ENCODE assay signal across 15 cellular contexts in genomic region chr17:7846765-7847661, GRCh38. TPM values are rescaled to one million over a fixed set of nuclear protein-coding genes. Genes with fewer than 3 reads are reported as not detected.
DNase-seq lines count a peak whose midpoint lies in the region; ATAC-seq and TF ChIP-seq lines count a peak whose summit lies in the region.
"Had no signal": no experiment of that assay in that cellular context is flagged by ENCODE, and none has a peak within 500 bp of the region (broad histone marks: within the 10 kb centered on the region; RNA-seq: fewer than 3 reads in every experiment).

No MANE protein-coding gene starts in this region.

- POLR2A ChIA-PET in activated CD4-positive, alpha-beta T cell treated with anti-CD3 and anti-CD28 coated beads for 36 hours (lab: Charles Lee) = no interaction called here

- H3K36me3 ChIP-seq in RWPE2 (ENCODE audit: low read depth) = peaks cover 47% of the 10 kb centered on the region

- TF ChIP-seq CTCF in RWPE2 (IDR thresholded peaks at IDR 0.05; ENCODE audit: poor library complexity, severe bottlenecking) (no peak), neural crest cell (conservative IDR thresholded peaks at IDR 0.05) (no peak)

- H3K9me3 ChIP-seq in RWPE2 (ENCODE audit: severe bottlenecking) = no peaks in the 10 kb centered on the region

- H3K27me3 Mint-ChIP-seq in activated CD4-positive, alpha-beta T cell treated with anti-CD3 and anti-CD28 coated beads for 36 hours = no peaks in the 10 kb centered on the region
- no peaks in the 10 kb centered on the region for H3K27me3 Mint-ChIP-seq in central memory CD8-positive, alpha-beta T cell
- H3K27me3 Mint-ChIP-seq in neural crest cell (ENCODE audit: low read depth) = peaks cover 6% of the 10 kb centered on the region

- H3K36me3 Mint-ChIP-seq in activated CD4-positive, alpha-beta T cell treated with anti-CD3 and anti-CD28 coated beads for 36 hours (ENCODE audit: low read depth) = peaks cover 39% of the 10 kb centered on the region
- peaks cover 66% of the 10 kb centered on the region for H3K36me3 Mint-ChIP-seq in central memory CD8-positive, alpha-beta T cell (ENCODE audit: insufficient read depth)
- peaks cover 4% of the 10 kb centered on the region for H3K36me3 Mint-ChIP-seq in neural crest cell (ENCODE audit: low read depth)

- H3K27me3 ChIP-seq in RWPE2 (ENCODE audit: insufficient read depth, poor library complexity, severe bottlenecking) = no peaks in the 10 kb centered on the region

- no peak overlapping the region for H3K4me3 ChIP-seq in RWPE2 (ENCODE audit: severe bottlenecking)
- H3K4me3 ChIP-seq: GM12878 had no signal

- H3K4me1 ChIP-seq in RWPE2 (ENCODE audit: insufficient read depth, poor library complexity, severe bottlenecking) = no peaks in the 10 kb centered on the region

- no peak for ATAC-seq in activated CD4-positive, alpha-beta T cell treated with anti-CD3 and anti-CD28 coated beads for 36 hours
- no peak for ATAC-seq in RWPE2 (ENCODE audit: low read depth)
- no peak for ATAC-seq in central memory CD8-positive, alpha-beta T cell (replicated peaks; ENCODE audit: extremely low read depth, poor library complexity, severe bottlenecking)
- ATAC-seq: GM12878 had no signal

- H3K27ac ChIP-seq in RWPE2 (ENCODE audit: poor library complexity, severe bottlenecking) = no peak overlapping the region

- intact Hi-C loops in activated CD4-positive, alpha-beta T cell treated with anti-CD3 and anti-CD28 coated beads for 36 hours (cut with DNase I, micrococcal nuclease) = loop anchor here (10.0 kb wide), 2 partner anchors 362 to 802 kb away; partner anchors contain the start of genes POLR2A (in 1 of the 2), SLC16A11 (in 1 of the 2) and SLC35G6 (in 1 of the 2)

- H3K27ac Mint-ChIP-seq in activated CD4-positive, alpha-beta T cell treated with anti-CD3 and anti-CD28 coated beads for 36 hours = no peak overlapping the region
- peak overlapping the region; percentile 74 for H3K27ac Mint-ChIP-seq in central memory CD8-positive, alpha-beta T cell (ENCODE audit: low read depth)
- no peak overlapping the region for H3K27ac Mint-ChIP-seq in neural crest cell (ENCODE audit: unreplicated experiment)

- no peaks in the 10 kb centered on the region for H3K9me3 Mint-ChIP-seq in activated CD4-positive, alpha-beta T cell treated with anti-CD3 and anti-CD28 coated beads for 36 hours (ENCODE audit: low read depth)
- no peaks in the 10 kb centered on the region for H3K9me3 Mint-ChIP-seq in central memory CD8-positive, alpha-beta T cell
- H3K9me3 Mint-ChIP-seq in neural crest cell = no peaks in the 10 kb centered on the region

- CTCF ChIA-PET in activated CD4-positive, alpha-beta T cell treated with anti-CD3 and anti-CD28 coated beads for 36 hours (lab: Charles Lee) = interaction anchor here (0.5 to 0.8 kb wide), 4 partner anchors 33 to 517 kb away, joined by 3 read pairs; no protein-coding TSS in a partner anchor

- H3K4me1 Mint-ChIP-seq in activated CD4-positive, alpha-beta T cell treated with anti-CD3 and anti-CD28 coated beads for 36 hours = peaks cover 43% of the 10 kb centered on the region
- H3K4me1 Mint-ChIP-seq in central memory CD8-positive, alpha-beta T cell = peaks cover 36% of the 10 kb centered on the region
- H3K4me1 Mint-ChIP-seq in neural crest cell = peaks cover 26% of the 10 kb centered on the region

- DNase-seq in activated CD4-positive, alpha-beta T cell treated with anti-CD3 and anti-CD28 coated beads for 36 hours = no peak
- DNase-seq in activated CD4-positive, alpha-beta T cell treated with anti-CD3 and anti-CD28 coated beads for 48 hours = no peak
- peak; percentile 60 for DNase-seq in RWPE2 (ENCODE audit: low spot score)
- DNase-seq in central memory CD8-positive, alpha-beta T cell (ENCODE audit: low spot score in 2 of 2) = no peak
- no peak for DNase-seq in neural crest cell (ENCODE audit: low read depth, low spot score)
- no peak for DNase-seq in ecto neural progenitor cell (ENCODE audit: low spot score)
- no peak for DNase-seq in RKO (ENCODE audit: low spot score)
- DNase-seq in DMS 273 (lab: John Stamatoyannopoulos, UW; ENCODE audit: unreplicated experiment) = no peak
- DNase-seq: islet precursor cell; midbrain; NCI-H1436; stimulated activated CD4-positive, alpha-beta T cell treated with anti-CD3 and anti-CD28 coated beads, Interleukin-12 subunit alpha, Interleukin-12 subunit beta, amount 100 ng/mL, for 4 hours; T1000 had no signal

- H3K4me3 Mint-ChIP-seq in activated CD4-positive, alpha-beta T cell treated with anti-CD3 and anti-CD28 coated beads for 36 hours = peak overlapping the region; percentile 97
- H3K4me3 Mint-ChIP-seq in central memory CD8-positive, alpha-beta T cell = peak overlapping the region; percentile 92
- peak overlapping the region; percentile 76 for H3K4me3 Mint-ChIP-seq in neural crest cell

RNA-seq across cellular contexts. Expression of gene TMEM88, which starts 7.9 kb away (rescaled TPM):
- total RNA-seq in activated CD4-positive, alpha-beta T cell treated with anti-CD3 and anti-CD28 coated beads for 36 hours = 1 to 10 TPM; 3.5 to 5.6 TPM
- total RNA-seq in neural crest cell = 6.7 and 8.4 TPM in 2 replicates
- total RNA-seq: A172 had no signal

RNA-seq across cellular contexts. Expression of gene NAA38, which starts 10.3 kb away (rescaled TPM):
- 10 to 100 TPM; 64.7 to 79.8 TPM for total RNA-seq in activated CD4-positive, alpha-beta T cell treated with anti-CD3 and anti-CD28 coated beads for 36 hours
- 83.4 and 87.2 TPM in 2 replicates for total RNA-seq in neural crest cell

RNA-seq across cellular contexts. Expression of gene CYB5D1, which starts 10.8 kb away (rescaled TPM):
- 10 to 100 TPM; 12.5 to 12.6 TPM for total RNA-seq in activated CD4-positive, alpha-beta T cell treated with anti-CD3 and anti-CD28 coated beads for 36 hours
- total RNA-seq in neural crest cell = 12.7 and 13.3 TPM in 2 replicates

RNA-seq across cellular contexts. Expression of gene KDM6B, which starts 13.0 kb away (rescaled TPM):
- total RNA-seq in activated CD4-positive, alpha-beta T cell treated with anti-CD3 and anti-CD28 coated beads for 36 hours = 10 to 100 TPM; 37.3 to 46.2 TPM
- total RNA-seq in neural crest cell = 64.8 and 70.2 TPM in 2 replicates

RNA-seq across cellular contexts. Expression of gene CHD3, which starts 41.6 kb away (rescaled TPM):
- 100 to 1,000 TPM; 145 to 161 TPM for total RNA-seq in activated CD4-positive, alpha-beta T cell treated with anti-CD3 and anti-CD28 coated beads for 36 hours
- total RNA-seq in neural crest cell = 53.3 and 59.7 TPM in 2 replicates
